8 cellular contexts compared by ENCODE assay signal in genomic region chr17:7177954-7178477, GRCh38. TPM values are rescaled to one million over a fixed set of nuclear protein-coding genes. Genes with fewer than 3 reads are reported as not detected.
DNase-seq lines count a peak whose midpoint lies in the region; ATAC-seq and TF ChIP-seq lines count a peak whose summit lies in the region.

No MANE protein-coding gene starts in this region.

- DNase-seq in A673 (ENCODE audit: low spot score) = peak; percentile 42
- DNase-seq in HFF-Myc (ENCODE audit: extremely low read depth, low read depth) = no peak
- peak; percentile 13 for DNase-seq in activated CD8-positive, alpha-beta T cell treated with anti-CD3 and anti-CD28 coated beads for 36 hours
- no peak for DNase-seq in testis
- no peak for DNase-seq in hepatic stellate cell (ENCODE audit: low spot score)
- no peak for DNase-seq in stimulated activated CD4-positive, alpha-beta T cell treated with anti-CD3 and anti-CD28 coated beads, Interleukin-12 subunit alpha, Interleukin-12 subunit beta, amount 100 ng/mL, for 4 hours

- TF ChIP-seq POLR2A in testis (IDR thresholded peaks at IDR 0.05) = no peak

- peak overlapping the region; percentile 63 for H3K27ac ChIP-seq in A673 (ENCODE audit: low read depth, low read length, poor library complexity, severe bottlenecking)
- no peak overlapping the region for H3K27ac ChIP-seq in iPS-20b (ENCODE audit: low read length)
- H3K27ac ChIP-seq in testis = no peak overlapping the region

- H3K36me3 ChIP-seq in A673 (ENCODE audit: insufficient read depth, low read length, poor library complexity, severe bottlenecking) (no peaks in the 10 kb centered on the region), iPS-20b (ENCODE audit: insufficient read depth, low read depth, low read length) (no peaks in the 10 kb centered on the region), testis (ENCODE audit: low read depth, missing control alignments) (no peaks in the 10 kb centered on the region)

- POLR2A ChIA-PET in A673 (lab: Charles Lee; ENCODE audit: low non-redundant PET) = no interaction called here
- POLR2A ChIA-PET in activated CD8-positive, alpha-beta T cell treated with anti-CD3 and anti-CD28 coated beads for 36 hours (lab: Charles Lee) = interaction anchor here (0.7 to 2.4 kb wide), 4 partner anchors 11 to 838 kb away, joined by 3 to 8 read pairs (median 4); partner anchors contain the start of gene SLC16A11

- H3K9ac ChIP-seq in iPS-20b (ENCODE audit: low read depth, low read length) = peak overlapping the region; percentile 83; the same call in 1 of the 2 replicates

- CTCF ChIA-PET in A673 (lab: Charles Lee) = interaction anchor here (1.2 to 1.9 kb wide), 4 partner anchors 11 to 132 kb away, joined by 3 to 9 read pairs (median 6); no protein-coding TSS in a partner anchor
- CTCF ChIA-PET in activated CD8-positive, alpha-beta T cell treated with anti-CD3 and anti-CD28 coated beads for 36 hours (lab: Charles Lee) = interaction anchor here (0.9 to 3.3 kb wide), 27 partner anchors 8 to 335 kb away, joined by 3 to 50 read pairs (median 4); partner anchors contain the start of gene SLC16A11

- H3K4me1 Mint-ChIP-seq in activated CD8-positive, alpha-beta T cell treated with anti-CD3 and anti-CD28 coated beads for 36 hours (ENCODE audit: low read depth) = peaks cover 12% of the 10 kb centered on the region

- TF ChIP-seq CTCF in A673 (conservative IDR thresholded peaks at IDR 0.05; ENCODE audit: low read depth, low read length) (no peak), HFF-Myc (IDR thresholded peaks at IDR 0.05; ENCODE audit: low read depth, low read length, missing control alignments) (no peak), testis (IDR thresholded peaks at IDR 0.05) (no peak)
- no peak for TF ChIP-seq CTCF in activated CD8-positive, alpha-beta T cell treated with anti-CD3 and anti-CD28 coated beads for 36 hours (IDR thresholded peaks at IDR 0.05)

- H3K9me3 Mint-ChIP-seq in activated CD8-positive, alpha-beta T cell treated with anti-CD3 and anti-CD28 coated beads for 36 hours = no peaks in the 10 kb centered on the region

- H3K27me3 Mint-ChIP-seq in activated CD8-positive, alpha-beta T cell treated with anti-CD3 and anti-CD28 coated beads for 36 hours = peaks cover 12% of the 10 kb centered on the region

- H3K27ac Mint-ChIP-seq in activated CD8-positive, alpha-beta T cell treated with anti-CD3 and anti-CD28 coated beads for 36 hours = no peak overlapping the region

- H3K4me3 Mint-ChIP-seq in activated CD8-positive, alpha-beta T cell treated with anti-CD3 and anti-CD28 coated beads for 36 hours = peak overlapping the region; percentile 70

- H3K27me3 ChIP-seq in A673 (replicated peaks; ENCODE audit: insufficient read depth, low read depth, low read length, poor library complexity) = no peaks in the 10 kb centered on the region
- H3K27me3 ChIP-seq in iPS-20b (ENCODE audit: insufficient read depth, low read length) = peaks cover 51% of the 10 kb centered on the region
- no peaks in the 10 kb centered on the region for H3K27me3 ChIP-seq in testis

- ATAC-seq in activated CD8-positive, alpha-beta T cell treated with anti-CD3 and anti-CD28 coated beads for 36 hours = no peak
- no peak for ATAC-seq in GM18502 (IDR thresholded peaks at IDR 0.05; ENCODE audit: poor library complexity, unreplicated experiment)

- H3K9me3 ChIP-seq in A673 (ENCODE audit: low read depth, low read length, poor library complexity, severe bottlenecking) = no peaks in the 10 kb centered on the region
- H3K9me3 ChIP-seq in iPS-20b (ENCODE audit: insufficient read depth, low read depth, low read length) = no peaks in the 10 kb centered on the region
- no peaks in the 10 kb centered on the region for H3K9me3 ChIP-seq in testis

- BruUV-seq in A673 (replicated peaks; lab: Mats Ljungman, UMichigan) = no TSS peak

- 5 to 7% methylated on average over 17 to 18 of the region's 18 CpGs for WGBS in testis, 2 donors

- peaks cover 8% of the 10 kb centered on the region for H3K4me1 ChIP-seq in A673 (ENCODE audit: insufficient read depth, low read length, poor library complexity, severe bottlenecking)
- no peaks in the 10 kb centered on the region for H3K4me1 ChIP-seq in iPS-20b (ENCODE audit: insufficient read depth, low read length)
- H3K4me1 ChIP-seq in testis = peaks cover 12% of the 10 kb centered on the region

- H3K4me3 ChIP-seq in A673 (ENCODE audit: low read depth, low read length, poor library complexity, severe bottlenecking) = peak overlapping the region; percentile 54
- H3K4me3 ChIP-seq in HFF-Myc (replicated peaks; ENCODE audit: low read depth, low read length) = peak overlapping the region; percentile 40
- H3K4me3 ChIP-seq in iPS-20b (ENCODE audit: low read length) = peak overlapping the region; percentile 84
- peak overlapping the region; percentile 21 to 42 for H3K4me3 ChIP-seq in testis

- H3K36me3 Mint-ChIP-seq in activated CD8-positive, alpha-beta T cell treated with anti-CD3 and anti-CD28 coated beads for 36 hours (ENCODE audit: low read depth) = no peaks in the 10 kb centered on the region

- intact Hi-C loops in A673 (cut with micrococcal nuclease; ENCODE audit: unreplicated experiment) = loop anchor here (1.0 kb wide), 1 partner anchor 126 kb away; no protein-coding TSS in a partner anchor
- intact Hi-C loops in activated CD8-positive, alpha-beta T cell treated with anti-CD3 and anti-CD28 coated beads for 36 hours (cut with micrococcal nuclease) = no loop called here
- intact Hi-C loops in testis (cut with DNase I; ENCODE audit: low total_unique reads) = no loop called here

RNA-seq across cellular contexts. Expression of gene ASGR1, which starts 1.2 kb away (rescaled TPM):
- total RNA-seq in A673 (2021) (6.1 and 8.0 TPM in 2 replicates), testis (10 to 100 TPM; 11.5 to 19.1 TPM)
- 1 to 10 TPM; 2.6 to 3.9 TPM for total RNA-seq in activated CD8-positive, alpha-beta T cell treated with anti-CD3 and anti-CD28 coated beads for 36 hours
- 21.3 TPM for polyA plus RNA-seq in testis (ENCODE audit: insufficient read depth, low read depth, low replicate concordance)

RNA-seq across cellular contexts. Expression of gene DLG4, which starts 41.6 kb away (rescaled TPM):
- 74.7 and 86.6 TPM in 2 replicates for total RNA-seq in A673 (2021)
- 1 to 10 TPM; 9.5 to 9.7 TPM for total RNA-seq in activated CD8-positive, alpha-beta T cell treated with anti-CD3 and anti-CD28 coated beads for 36 hours
- total RNA-seq in testis = 10 to 100 TPM; 26.3 to 49.8 TPM
- 45.9 TPM for polyA plus RNA-seq in testis (ENCODE audit: insufficient read depth, low read depth, low replicate concordance)

RNA-seq across cellular contexts. Expression of gene ACADVL, which starts 41.7 kb away (rescaled TPM):
- total RNA-seq in A673 (2021) = 425 and 509 TPM in 2 replicates
- 100 to 1,000 TPM; 288 to 291 TPM for total RNA-seq in activated CD8-positive, alpha-beta T cell treated with anti-CD3 and anti-CD28 coated beads for 36 hours
- 100 to 1,000 TPM; 298 to 458 TPM for total RNA-seq in testis
- polyA plus RNA-seq in testis (ENCODE audit: insufficient read depth, low read depth, low replicate concordance) = 334 TPM

RNA-seq across cellular contexts. Expression of gene DVL2, which starts 56.3 kb away (rescaled TPM):
- total RNA-seq in A673 (2021) (133 and 139 TPM in 2 replicates), testis (100 to 1,000 TPM in 1 of 2 donors, 10 to 100 TPM in 1; 81.3 to 102 TPM)
- 10 to 100 TPM; 50.0 to 53.6 TPM for total RNA-seq in activated CD8-positive, alpha-beta T cell treated with anti-CD3 and anti-CD28 coated beads for 36 hours
- polyA plus RNA-seq in testis (ENCODE audit: insufficient read depth, low read depth, low replicate concordance) = 43.6 TPM

Comparison
In these comparisons a context has a peak if more than half of its experiments do, and no peak if none do; other contexts are left out.
1. DNase-seq: peak in A673 (single experiment) and activated CD8-positive, alpha-beta T cell treated with anti-CD3 and anti-CD28 coated beads for 36 hours (single experiment); none in HFF-Myc (single experiment), testis (single experiment), hepatic stellate cell (single experiment) and stimulated activated CD4-positive, alpha-beta T cell treated with anti-CD3 and anti-CD28 coated beads, Interleukin-12 subunit alpha, Interleukin-12 subunit beta, amount 100 ng/mL, for 4 hours (single experiment).
2. H3K4me3 ChIP-seq: peak in every context shown above with its lines; median percentile 84 in iPS-20b; 54 in A673; 40 in HFF-Myc; 32 in testis.